ENCODE assay signal across 9 cellular contexts in the genomic region with DNA sequence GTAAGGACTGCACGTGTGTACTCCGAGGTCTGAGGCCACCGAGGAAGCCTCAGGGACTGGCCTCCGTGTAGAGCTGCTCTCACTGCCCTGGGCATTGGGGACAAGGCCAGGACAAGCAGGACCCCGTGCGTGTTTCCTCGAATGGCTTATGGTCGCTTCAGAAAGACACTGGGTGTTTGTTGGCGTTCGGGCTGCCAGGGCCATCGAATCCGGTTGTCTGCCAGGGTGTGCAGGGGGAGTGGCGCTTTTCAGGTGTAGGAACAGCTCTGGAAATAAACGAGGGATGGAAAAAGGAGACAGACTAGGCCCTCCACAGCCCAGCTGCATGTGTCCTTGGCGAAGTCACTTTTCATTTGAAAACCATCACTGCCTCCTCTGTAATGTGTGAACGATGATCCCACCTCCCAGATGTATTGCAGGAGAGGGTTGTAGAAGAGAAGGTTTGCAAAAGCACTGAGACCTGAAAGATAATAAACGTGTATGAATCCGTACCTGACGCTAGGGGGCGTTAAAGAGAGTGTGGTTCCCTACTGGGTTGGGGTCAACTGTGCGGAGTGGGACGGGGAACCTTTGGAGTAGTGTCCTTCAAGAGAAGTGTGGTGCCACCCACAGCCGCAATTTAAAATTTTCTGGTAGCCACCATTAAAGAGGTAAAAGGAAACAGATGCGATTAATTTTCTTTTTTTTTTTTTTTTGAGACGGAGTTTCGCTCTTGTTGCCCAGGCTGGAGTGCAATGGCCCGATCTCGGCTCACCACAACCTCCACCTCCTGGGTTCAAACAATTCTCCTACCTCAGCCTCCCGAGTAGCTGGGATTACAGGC. TPM values are rescaled to one million over a fixed set of nuclear protein-coding genes. Genes with fewer than 3 reads are reported as not detected.
DNase-seq lines count a peak whose midpoint lies in the region; ATAC-seq and TF ChIP-seq lines count a peak whose summit lies in the region.
"Had no signal": no experiment of that assay in that cellular context is flagged by ENCODE, and none has a peak within 500 bp of the region (broad histone marks: within the 10 kb centered on the region; RNA-seq: fewer than 3 reads in every experiment).

No MANE protein-coding gene starts in this region.

- WGBS in GM23248 (ENCODE audit: low coverage in 1 of 2, low lambda C conversion rate in 2 of 2, missing lambda C conversion rate in 2 of 2), 2 experiments: 51 to 61% methylated on average over 25 to 29 of the region's 29 CpGs

- H3K27me3 ChIP-seq in BJ (ENCODE audit: control insufficient read depth, insufficient read depth, low read length): peaks cover 16% of the 10 kb centered on the region
- 0 out of 2 replicates have a peak, but pooled peaks cover 5% of the 10 kb centered on the region for H3K27me3 ChIP-seq in GM23248 (replicated peaks; ENCODE audit: insufficient read depth)

- no peaks in the 10 kb centered on the region for H3K9me3 ChIP-seq in GM23248 (ENCODE audit: low read depth)

- no peaks in the 10 kb centered on the region for H3K36me3 ChIP-seq in BJ (ENCODE audit: control insufficient read depth, insufficient read depth, low read length)
- H3K36me3 ChIP-seq in GM23248 (ENCODE audit: low read depth): no peaks in the 10 kb centered on the region

- TF ChIP-seq CTCF in BJ (IDR thresholded peaks at IDR 0.05; ENCODE audit: insufficient read depth, low read depth, low read length): peak; percentile 62
- TF ChIP-seq CTCF in nephron (IDR thresholded peaks at IDR 0.05; ENCODE audit: unreplicated experiment in 3 of 3): peak; percentile 43 to 52 (median 51)

- H3K4me3 ChIP-seq in BJ (ENCODE audit: low read depth, low read length): no peak overlapping the region
- H3K4me3 ChIP-seq in GM23248: no peak overlapping the region; the same call in 1 of the 2 replicates

- DNase-seq in BJ (ENCODE audit: low read depth): no peak
- peak; percentile 61 for DNase-seq in GM23248
- DNase-seq in SK-MEL-5 (ENCODE audit: low read depth, low spot score): peak; percentile 67
- DNase-seq in central memory CD4-positive, alpha-beta T cell: peak; percentile 53
- no peak for DNase-seq in hepatic stellate cell (ENCODE audit: low spot score)

- peak overlapping the region; percentile 2 for H3K4me2 ChIP-seq in GM23248 (ENCODE audit: unreplicated experiment)

- CTCF ChIA-PET in BJ (lab: Yijun Ruan, JAX): interaction anchor here (0.9 to 2.0 kb wide), 7 partner anchors 8 to 51 kb away, joined by 3 to 11 read pairs (median 3); a partner anchor contains a TSS

- H3K79me2 ChIP-seq in GM23248 (ENCODE audit: insufficient read depth): no peaks in the 10 kb centered on the region

- H3F3A ChIP-seq in GM23248 (ENCODE audit: insufficient read depth): no peaks in the 10 kb centered on the region

- peaks cover 29% of the 10 kb centered on the region for H3K4me1 Mint-ChIP-seq in nephron

- in situ Hi-C loops in GM23248 (cut with MboI): no loop called here
- in situ Hi-C loops in SK-MEL-5 (cut with HindIII; ENCODE audit: low pct_unique_long_range_greater_than_20kb, low sequenced_read_pairs): no loop called here

- H2AFZ ChIP-seq in GM23248: peak overlapping the region; percentile 59

- peaks cover 44% of the 10 kb centered on the region for H3K27me3 Mint-ChIP-seq in nephron (ENCODE audit: low read depth)

- H3K27ac Mint-ChIP-seq in nephron: peak overlapping the region in 1 of 3 experiments; percentile 50

- H3K4me1 ChIP-seq in GM23248 (ENCODE audit: insufficient read depth): no peaks in the 10 kb centered on the region

- H3K9me2 ChIP-seq in GM23248 (ENCODE audit: insufficient read depth): no peaks in the 10 kb centered on the region

- H3K9ac ChIP-seq in GM23248: no peak overlapping the region

- no peak overlapping the region for H3K27ac ChIP-seq in GM23248

- POLR2A ChIA-PET in BJ (lab: Charles Lee): no interaction called here

- no peaks in the 10 kb centered on the region for H3K36me3 Mint-ChIP-seq in nephron (ENCODE audit: low read depth)

- H4K20me1 ChIP-seq in GM23248 (ENCODE audit: insufficient read depth): no peaks in the 10 kb centered on the region

- no peaks in the 10 kb centered on the region for H3K9me3 Mint-ChIP-seq in nephron

- no peak for ATAC-seq in HG02938 (IDR thresholded peaks at IDR 0.05; ENCODE audit: unreplicated experiment)
- no peak for ATAC-seq in HG02678 (IDR thresholded peaks at IDR 0.05; ENCODE audit: unreplicated experiment)

- H3K4me3 Mint-ChIP-seq in nephron: peak overlapping the region in 1 of 3 experiments; percentile 63

RNA-seq across cellular contexts. Expression of a gene that starts 2.1 kb away (rescaled TPM):
- not detected in 2 replicates for polyA plus RNA-seq in BJ (2011; rRNA removed)
- not detected in 2 replicates for polyA minus RNA-seq in BJ (2011; rRNA and poly(A)+ RNA removed)
- total RNA-seq in GM23248 (2014; rRNA removed; shearing (Covaris generic)): not detected in 2 replicates
- polyA plus RNA-seq in GM23248 (2016; fragmentation: Nextera tagmentation; extraction: Ambion mirVana): 0.08 TPM in 1 of 2 replicates, not detected in the other
- total RNA-seq in SK-MEL-5 (2014; rRNA removed; shearing (Covaris generic)): 0.13 TPM in 1 of 2 replicates, not detected in the other
- polyA plus RNA-seq in SK-MEL-5 (2015; cell fraction: cytosol; rRNA removed): not detected in 2 replicates
- 0.12 and 0.53 TPM in 2 replicates for polyA plus RNA-seq in SK-MEL-5 (2015; cell fraction: nucleus; rRNA removed)
- total RNA-seq: HT1080 had no signal

RNA-seq across cellular contexts. Expression of a gene that starts 11.2 kb away (rescaled TPM):
- 4.2 and 9.0 TPM in 2 replicates for polyA plus RNA-seq in BJ (2011; rRNA removed)
- 3.0 and 5.6 TPM in 2 replicates for polyA minus RNA-seq in BJ (2011; rRNA and poly(A)+ RNA removed)
- total RNA-seq in GM23248 (2014; rRNA removed; shearing (Covaris generic)): 12.5 and 14.6 TPM in 2 replicates
- polyA plus RNA-seq in GM23248 (2016; fragmentation: Nextera tagmentation; extraction: Ambion mirVana): 4.2 and 4.4 TPM in 2 replicates
- 13.6 and 14.3 TPM in 2 replicates for total RNA-seq in SK-MEL-5 (2014; rRNA removed; shearing (Covaris generic))
- polyA plus RNA-seq in SK-MEL-5 (2015; cell fraction: cytosol; rRNA removed): 12.4 and 17.8 TPM in 2 replicates
- 20.0 and 44.3 TPM in 2 replicates for polyA plus RNA-seq in SK-MEL-5 (2015; cell fraction: nucleus; rRNA removed)

RNA-seq across cellular contexts. Expression of a gene that starts 33.6 kb away (rescaled TPM):
- 0.63 and 0.77 TPM in 2 replicates for polyA plus RNA-seq in BJ (2011; rRNA removed)
- 1.2 and 2.0 TPM in 2 replicates for polyA minus RNA-seq in BJ (2011; rRNA and poly(A)+ RNA removed)
- 7.3 and 7.7 TPM in 2 replicates for total RNA-seq in GM23248 (2014; rRNA removed; shearing (Covaris generic))
- polyA plus RNA-seq in GM23248 (2016; fragmentation: Nextera tagmentation; extraction: Ambion mirVana): 5.3 and 5.4 TPM in 2 replicates
- 0.85 and 1.8 TPM in 2 replicates for total RNA-seq in SK-MEL-5 (2014; rRNA removed; shearing (Covaris generic))
- 8.9 and 11.2 TPM in 2 replicates for polyA plus RNA-seq in SK-MEL-5 (2015; cell fraction: cytosol; rRNA removed)
- 10.4 and 15.7 TPM in 2 replicates for polyA plus RNA-seq in SK-MEL-5 (2015; cell fraction: nucleus; rRNA removed)

RNA-seq across cellular contexts. Expression of a gene that starts 35.8 kb away (rescaled TPM):
- 11.3 and 18.1 TPM in 2 replicates for polyA plus RNA-seq in BJ (2011; rRNA removed)
- polyA minus RNA-seq in BJ (2011; rRNA and poly(A)+ RNA removed): 6.4 and 10.9 TPM in 2 replicates
- total RNA-seq in GM23248 (2014; rRNA removed; shearing (Covaris generic)): 0.76 TPM in 1 of 2 replicates, not detected in the other
- polyA plus RNA-seq in GM23248 (2016; fragmentation: Nextera tagmentation; extraction: Ambion mirVana): 0.56 and 1.0 TPM in 2 replicates
- total RNA-seq in SK-MEL-5 (2014; rRNA removed; shearing (Covaris generic)): not detected in 2 replicates
- polyA plus RNA-seq in SK-MEL-5 (2015; cell fraction: cytosol; rRNA removed): not detected in 2 replicates
- not detected in 2 replicates for polyA plus RNA-seq in SK-MEL-5 (2015; cell fraction: nucleus; rRNA removed)

RNA-seq across cellular contexts. Expression of a gene that starts 54.9 kb away (rescaled TPM):
- 0.01 and 0.02 TPM in 2 replicates for polyA plus RNA-seq in BJ (2011; rRNA removed)
- polyA minus RNA-seq in BJ (2011; rRNA and poly(A)+ RNA removed): 0.14 TPM in 1 of 2 replicates, not detected in the other
- total RNA-seq in GM23248 (2014; rRNA removed; shearing (Covaris generic)): not detected in 2 replicates
- 0.16 and 0.23 TPM in 2 replicates for polyA plus RNA-seq in GM23248 (2016; fragmentation: Nextera tagmentation; extraction: Ambion mirVana)
- 0.03 TPM in 1 of 2 replicates, not detected in the other for total RNA-seq in SK-MEL-5 (2014; rRNA removed; shearing (Covaris generic))
- 0.04 TPM in 1 of 2 replicates, not detected in the other for polyA plus RNA-seq in SK-MEL-5 (2015; cell fraction: cytosol; rRNA removed)
- 0.07 TPM in 1 of 2 replicates, not detected in the other for polyA plus RNA-seq in SK-MEL-5 (2015; cell fraction: nucleus; rRNA removed)

Comparison
In these comparisons a context has a peak if more than half of its experiments do, and no peak if none do; other contexts are left out.
1. DNase-seq: peak in GM23248 (single experiment), SK-MEL-5 (single experiment) and central memory CD4-positive, alpha-beta T cell (single experiment); none in BJ (single experiment) and hepatic stellate cell (single experiment).